8 cellular contexts compared by ENCODE assay signal in genomic region chr15:41282980-41283652, GRCh38. TPM values are rescaled to one million over a fixed set of nuclear protein-coding genes. Genes with fewer than 3 reads are reported as not detected.
DNase-seq lines count a peak whose midpoint lies in the region; ATAC-seq, FAIRE-seq and TF ChIP-seq lines count a peak whose summit lies in the region.
"Not testable (repeated sequence)": the region's sequence is repeated elsewhere in the genome, so short reads cannot be mapped to it uniquely, and the experiment has no call there.

No MANE protein-coding gene starts in this region.

- not testable (repeated sequence) for H3K9me3 Mint-ChIP-seq in CD4-positive, alpha-beta T cell; activated naive CD8-positive, alpha-beta T cell treated with anti-CD3 and anti-CD28 coated beads, Interleukin-2, amount 10 ng/mL, durations not matched to agents 7 days and 5 days; endodermal cell; neural crest cell

- CTCF ChIA-PET in CD4-positive, alpha-beta T cell (lab: Charles Lee) = interaction anchor here (1.4 kb wide), 1 partner anchor 52 kb away, joined by 3 read pairs; the partner anchor contains the start of gene CHP1

- 63% methylated on average over 17 of the region's 19 CpGs for WGBS in HUES64
- WGBS in endodermal cell (ENCODE audit: insufficient coverage in 1 of 2, insufficient read length in 1 of 2), 2 experiments = 65 to 75% methylated on average over 14 to 19 of the region's 19 CpGs

- H3K4me1 ChIP-seq in HUES64 (ENCODE audit: insufficient read depth, low read length); endodermal cell (ENCODE audit: control insufficient read depth, insufficient read depth, low read length); kidney (ENCODE audit: control insufficient read depth in 1 of 2, insufficient read depth in 1 of 2, low read depth in 1 of 2, low read length in 2 of 2): not testable (repeated sequence)
- peaks cover 0 to 29% (median 22%) of the 10 kb centered on the region in 5 donors for H3K4me1 ChIP-seq in subcutaneous abdominal adipose tissue (ENCODE audit: control insufficient read depth in 5 of 5, insufficient read depth in 5 of 5, low read length in 5 of 5)

- not testable (repeated sequence) for ATAC-seq in CD4-positive, alpha-beta T cell (ENCODE audit: poor library complexity); activated naive CD8-positive, alpha-beta T cell treated with anti-CD3 and anti-CD28 coated beads, Interleukin-2, amount 10 ng/mL, durations not matched to agents 7 days and 5 days (ENCODE audit: low read depth)

- H3K4me3 ChIP-seq in HUES64 (ENCODE audit: low read length) = peak overlapping the region; percentile 93
- H3K4me3 ChIP-seq in SK-N-MC = peak overlapping the region; percentile 48
- peak overlapping the region; percentile 99 for H3K4me3 ChIP-seq in endodermal cell (ENCODE audit: low read length)
- H3K4me3 ChIP-seq in kidney (ENCODE audit: low read length in 2 of 2) = peak overlapping the region; percentile 82 to 99
- H3K4me3 ChIP-seq in subcutaneous abdominal adipose tissue (ENCODE audit: low read depth in 1 of 5, low read length in 5 of 5) = peak overlapping the region; percentile 68 to 99 (median 93)

- FAIRE-seq in kidney (lab: Jason Lieb, UNC) = not testable (repeated sequence)

- peak overlapping the region; percentile 91 for H3K27ac Mint-ChIP-seq in CD4-positive, alpha-beta T cell
- H3K27ac Mint-ChIP-seq in activated naive CD8-positive, alpha-beta T cell treated with anti-CD3 and anti-CD28 coated beads, Interleukin-2, amount 10 ng/mL, durations not matched to agents 7 days and 5 days = peak overlapping the region; percentile 94
- H3K27ac Mint-ChIP-seq in endodermal cell (peak overlapping the region; percentile 94), neural crest cell (ENCODE audit: unreplicated experiment) (peak overlapping the region; percentile 90)

- H3K9me3 ChIP-seq in CD4-positive, alpha-beta T cell (ENCODE audit: control insufficient read depth, low read length); HUES64 (ENCODE audit: insufficient read depth, low read depth, low read length); SK-N-MC (ENCODE audit: low read depth, low read length); kidney (ENCODE audit: control insufficient read depth in 1 of 2, low read length in 2 of 2); subcutaneous abdominal adipose tissue (ENCODE audit: control insufficient read depth in 5 of 5, low read length in 5 of 5): not testable (repeated sequence)
- peaks cover 12% of the 10 kb centered on the region for H3K9me3 ChIP-seq in endodermal cell (ENCODE audit: control insufficient read depth, low read length)

- TF ChIP-seq CTCF in CD4-positive, alpha-beta T cell (IDR thresholded peaks at IDR 0.05); endodermal cell (conservative IDR thresholded peaks at IDR 0.05); kidney (IDR thresholded peaks at IDR 0.05; ENCODE audit: borderline replicate concordance, extremely low read depth, insufficient read depth); neural crest cell (conservative IDR thresholded peaks at IDR 0.05): not testable (repeated sequence)

- peak overlapping the region; percentile 83 for H3K27ac ChIP-seq in CD4-positive, alpha-beta T cell (ENCODE audit: low read depth, low read length)
- peak overlapping the region; percentile 68 for H3K27ac ChIP-seq in HUES64 (ENCODE audit: low read depth, low read length)
- peak overlapping the region; percentile 95 for H3K27ac ChIP-seq in SK-N-MC
- H3K27ac ChIP-seq in endodermal cell (ENCODE audit: low read depth, low read length) = peak overlapping the region; percentile 66
- H3K27ac ChIP-seq in kidney (ENCODE audit: low read depth in 2 of 2, low read length in 2 of 2) = peak overlapping the region; percentile 90 to 96
- H3K27ac ChIP-seq in subcutaneous abdominal adipose tissue (ENCODE audit: low read depth, low read length) = peak overlapping the region; percentile 89

- H3K4me1 Mint-ChIP-seq in CD4-positive, alpha-beta T cell (ENCODE audit: low read depth) = peaks cover 43% of the 10 kb centered on the region
- peaks cover 33% of the 10 kb centered on the region for H3K4me1 Mint-ChIP-seq in activated naive CD8-positive, alpha-beta T cell treated with anti-CD3 and anti-CD28 coated beads, Interleukin-2, amount 10 ng/mL, durations not matched to agents 7 days and 5 days
- H3K4me1 Mint-ChIP-seq in endodermal cell = not testable (repeated sequence)
- peaks cover 36% of the 10 kb centered on the region for H3K4me1 Mint-ChIP-seq in neural crest cell

- not testable (repeated sequence) for H3K27me3 ChIP-seq in CD4-positive, alpha-beta T cell (ENCODE audit: control insufficient read depth, insufficient read depth, low read length); HUES64 (ENCODE audit: insufficient read depth, low read length); endodermal cell (ENCODE audit: control insufficient read depth, insufficient read depth, low read length, poor library complexity, severe bottlenecking); subcutaneous abdominal adipose tissue (ENCODE audit: control insufficient read depth in 5 of 5, insufficient read depth in 4 of 5, low read length in 5 of 5)

- H3K9ac ChIP-seq in HUES64 (ENCODE audit: low read depth, low read length) (peak overlapping the region; percentile 96), SK-N-MC (ENCODE audit: insufficient read length) (peak overlapping the region; percentile 70), endodermal cell (ENCODE audit: extremely low read depth, low read length, poor library complexity, severe bottlenecking) (peak overlapping the region; percentile 90), kidney (ENCODE audit: low read length in 2 of 2) (peak overlapping the region; percentile 45 to 98), subcutaneous abdominal adipose tissue (ENCODE audit: low read length in 5 of 5) (peak overlapping the region in 4 of 5 donors; percentile 68 to 94 (median 80))

- peaks cover 56% of the 10 kb centered on the region for H3K36me3 Mint-ChIP-seq in CD4-positive, alpha-beta T cell (ENCODE audit: low read depth)
- peaks cover 40% of the 10 kb centered on the region for H3K36me3 Mint-ChIP-seq in activated naive CD8-positive, alpha-beta T cell treated with anti-CD3 and anti-CD28 coated beads, Interleukin-2, amount 10 ng/mL, durations not matched to agents 7 days and 5 days
- peaks cover 46% of the 10 kb centered on the region for H3K36me3 Mint-ChIP-seq in endodermal cell (ENCODE audit: low read depth)
- peaks cover 20% of the 10 kb centered on the region for H3K36me3 Mint-ChIP-seq in neural crest cell (ENCODE audit: low read depth)

- H3K27me3 Mint-ChIP-seq in CD4-positive, alpha-beta T cell; activated naive CD8-positive, alpha-beta T cell treated with anti-CD3 and anti-CD28 coated beads, Interleukin-2, amount 10 ng/mL, durations not matched to agents 7 days and 5 days; endodermal cell (ENCODE audit: insufficient read depth); neural crest cell (ENCODE audit: low read depth): not testable (repeated sequence)

- POLR2A ChIA-PET in CD4-positive, alpha-beta T cell (lab: Charles Lee) = interaction anchor here (1.0 to 2.6 kb wide), 12 partner anchors 12 to 990 kb away, joined by 3 to 29 read pairs (median 4); partner anchors contain the start of genes CHP1, EXD1, GANC and INO80
- POLR2A ChIA-PET in activated naive CD8-positive, alpha-beta T cell treated with anti-CD3 and anti-CD28 coated beads, Interleukin-2, amount 10 ng/mL, durations not matched to agents 7 days and 5 days (lab: Charles Lee) = interaction anchor here (0.6 to 1.8 kb wide), 8 partner anchors 10 to 975 kb away, joined by 3 to 26 read pairs (median 4); partner anchors contain the start of genes CHP1, EXD1, INO80 and NUSAP1

- intact Hi-C loops in CD4-positive, alpha-beta T cell (cut with DNase I, micrococcal nuclease) = loop anchor here (1.0 to 10.0 kb wide), 3 partner anchors 52 to 528 kb away; partner anchors contain the start of genes CHP1 (in 2 of the 2) and RMDN3 (in 1 of the 2)
- intact Hi-C loops in kidney (cut with DNase I) = not testable (repeated sequence)

- not testable (repeated sequence) for DNase-seq in CD4-positive, alpha-beta T cell; SK-N-MC (ENCODE audit: low read depth, low spot score); activated naive CD8-positive, alpha-beta T cell treated with anti-CD3 and anti-CD28 coated beads, Interleukin-2, amount 10 ng/mL, durations not matched to agents 7 days and 5 days; kidney; neural crest cell (ENCODE audit: low read depth, low spot score)
- DNase-seq in endodermal cell = peak; percentile 50

- H3K36me3 ChIP-seq in HUES64 (ENCODE audit: insufficient read depth, low read length) (peaks cover 47% of the 10 kb centered on the region), SK-N-MC (ENCODE audit: insufficient read depth, low read length) (peaks cover 39% of the 10 kb centered on the region), endodermal cell (ENCODE audit: control insufficient read depth, insufficient read depth, low read length) (peaks cover 49% of the 10 kb centered on the region), kidney (ENCODE audit: control insufficient read depth in 1 of 2, insufficient read depth in 2 of 2, low read length in 2 of 2) (peaks cover 8 to 16% of the 10 kb centered on the region in 2 donors), subcutaneous abdominal adipose tissue (ENCODE audit: control insufficient read depth in 5 of 5, insufficient read depth in 5 of 5, low read length in 5 of 5) (peaks cover 16 to 45% (median 32%) of the 10 kb centered on the region in 5 donors)

- H3K4me3 Mint-ChIP-seq in CD4-positive, alpha-beta T cell = peak overlapping the region; percentile 91
- H3K4me3 Mint-ChIP-seq in activated naive CD8-positive, alpha-beta T cell treated with anti-CD3 and anti-CD28 coated beads, Interleukin-2, amount 10 ng/mL, durations not matched to agents 7 days and 5 days = peak overlapping the region; percentile 96
- H3K4me3 Mint-ChIP-seq in endodermal cell (peak overlapping the region; percentile 94), neural crest cell (peak overlapping the region; percentile 90)

RNA-seq across cellular contexts. Expression of gene OIP5, which starts 49.3 kb away (rescaled TPM):
- total RNA-seq in CD4-positive, alpha-beta T cell = under 1 TPM; 0.20 to 0.36 TPM
- 41.3 TPM for polyA plus RNA-seq in HUES64 (2013, experiment 1 of 2)
- polyA plus RNA-seq in HUES64 (2013, experiment 2 of 2) = 40.6 TPM
- total RNA-seq in activated naive CD8-positive, alpha-beta T cell treated with anti-CD3 and anti-CD28 coated beads, Interleukin-2, amount 10 ng/mL, durations not matched to agents 7 days and 5 days = 10 to 100 TPM; 17.1 to 17.2 TPM
- total RNA-seq in endodermal cell (10 to 100 TPM; 18.9 to 22.9 TPM), kidney (0.94 TPM), neural crest cell (25.2 and 26.9 TPM in 2 replicates)
- polyA plus RNA-seq in endodermal cell (2013, experiment 1 of 2) = 36.1 TPM
- polyA plus RNA-seq in endodermal cell (2013, experiment 2 of 2) = 38.6 TPM
- not detected for polyA plus RNA-seq in kidney (ENCODE audit: insufficient read depth, low read depth, low replicate concordance)

RNA-seq across cellular contexts. Expression of gene NUSAP1, which starts 49.6 kb away (rescaled TPM):
- total RNA-seq in CD4-positive, alpha-beta T cell = 1 to 10 TPM; 2.2 to 2.3 TPM
- 80.0 TPM for polyA plus RNA-seq in HUES64 (2013, experiment 1 of 2)
- polyA plus RNA-seq in HUES64 (2013, experiment 2 of 2) = 99.9 TPM
- 100 to 1,000 TPM; 189 to 205 TPM for total RNA-seq in activated naive CD8-positive, alpha-beta T cell treated with anti-CD3 and anti-CD28 coated beads, Interleukin-2, amount 10 ng/mL, durations not matched to agents 7 days and 5 days
- total RNA-seq in endodermal cell = 100 to 1,000 TPM; 118 to 185 TPM
- 161 TPM for polyA plus RNA-seq in endodermal cell (2013, experiment 1 of 2)
- polyA plus RNA-seq in endodermal cell (2013, experiment 2 of 2) = 159 TPM
- 6.7 TPM for total RNA-seq in kidney
- 2.3 TPM for polyA plus RNA-seq in kidney (ENCODE audit: insufficient read depth, low read depth, low replicate concordance)
- total RNA-seq in neural crest cell = 159 and 175 TPM in 2 replicates

RNA-seq across cellular contexts. Expression of gene CHP1, which starts 52.0 kb away (rescaled TPM):
- total RNA-seq in CD4-positive, alpha-beta T cell = 10 to 100 TPM; 20.7 to 25.5 TPM
- polyA plus RNA-seq in HUES64 (2013, experiment 1 of 2) = 50.6 TPM
- polyA plus RNA-seq in HUES64 (2013, experiment 2 of 2) = 55.0 TPM
- 10 to 100 TPM; 40.6 to 41.3 TPM for total RNA-seq in activated naive CD8-positive, alpha-beta T cell treated with anti-CD3 and anti-CD28 coated beads, Interleukin-2, amount 10 ng/mL, durations not matched to agents 7 days and 5 days
- 10 to 100 TPM; 85.0 to 86.1 TPM for total RNA-seq in endodermal cell
- polyA plus RNA-seq in endodermal cell (2013, experiment 1 of 2) = 61.8 TPM
- 55.3 TPM for polyA plus RNA-seq in endodermal cell (2013, experiment 2 of 2)
- total RNA-seq in kidney = 171 TPM
- 85.5 TPM for polyA plus RNA-seq in kidney (ENCODE audit: insufficient read depth, low read depth, low replicate concordance)
- 72.7 and 76.3 TPM in 2 replicates for total RNA-seq in neural crest cell

RNA-seq across cellular contexts. Expression of gene EXD1, which starts 52.6 kb away (rescaled TPM):
- total RNA-seq in CD4-positive, alpha-beta T cell = not detected
- not detected for polyA plus RNA-seq in HUES64 (2013, experiment 1 of 2)
- polyA plus RNA-seq in HUES64 (2013, experiment 2 of 2) = not detected
- total RNA-seq in activated naive CD8-positive, alpha-beta T cell treated with anti-CD3 and anti-CD28 coated beads, Interleukin-2, amount 10 ng/mL, durations not matched to agents 7 days and 5 days = not detected
- total RNA-seq in endodermal cell = under 1 TPM in 1 of 2 donors, not detected in 1; 0.26 TPM
- polyA plus RNA-seq in endodermal cell (2013, experiment 1 of 2) = not detected
- 0.12 TPM for polyA plus RNA-seq in endodermal cell (2013, experiment 2 of 2)
- total RNA-seq in kidney = not detected
- polyA plus RNA-seq in kidney (ENCODE audit: insufficient read depth, low read depth, low replicate concordance) = not detected
- not detected in 2 replicates for total RNA-seq in neural crest cell

Comparison
In these comparisons a context has a peak if more than half of its experiments do, and no peak if none do; other contexts are left out.
1. H3K4me3 ChIP-seq: peak in every context shown above with its lines; median percentile 99 in endodermal cell; 93 in HUES64; 93 in subcutaneous abdominal adipose tissue; 90 in kidney; 48 in SK-N-MC.
2. RNA of gene NUSAP1, which starts 49.6 kb away (total RNA-seq): 189 to 205 TPM in activated naive CD8-positive, alpha-beta T cell treated with anti-CD3 and anti-CD28 coated beads, Interleukin-2, amount 10 ng/mL, durations not matched to agents 7 days and 5 days, 118 to 185 TPM in endodermal cell and 159 to 175 TPM in neural crest cell; 6.7 TPM in kidney (single experiment) and 2.2 to 2.3 TPM in CD4-positive, alpha-beta T cell; every median in the first group is over 10 times any median in the second.
3. Peak in every context shown above with its lines, with median percentiles within 50 percentile points of each other: H3K27ac ChIP-seq, H3K27ac Mint-ChIP-seq, H3K4me3 Mint-ChIP-seq and H3K9ac ChIP-seq.